In the genomic region with DNA sequence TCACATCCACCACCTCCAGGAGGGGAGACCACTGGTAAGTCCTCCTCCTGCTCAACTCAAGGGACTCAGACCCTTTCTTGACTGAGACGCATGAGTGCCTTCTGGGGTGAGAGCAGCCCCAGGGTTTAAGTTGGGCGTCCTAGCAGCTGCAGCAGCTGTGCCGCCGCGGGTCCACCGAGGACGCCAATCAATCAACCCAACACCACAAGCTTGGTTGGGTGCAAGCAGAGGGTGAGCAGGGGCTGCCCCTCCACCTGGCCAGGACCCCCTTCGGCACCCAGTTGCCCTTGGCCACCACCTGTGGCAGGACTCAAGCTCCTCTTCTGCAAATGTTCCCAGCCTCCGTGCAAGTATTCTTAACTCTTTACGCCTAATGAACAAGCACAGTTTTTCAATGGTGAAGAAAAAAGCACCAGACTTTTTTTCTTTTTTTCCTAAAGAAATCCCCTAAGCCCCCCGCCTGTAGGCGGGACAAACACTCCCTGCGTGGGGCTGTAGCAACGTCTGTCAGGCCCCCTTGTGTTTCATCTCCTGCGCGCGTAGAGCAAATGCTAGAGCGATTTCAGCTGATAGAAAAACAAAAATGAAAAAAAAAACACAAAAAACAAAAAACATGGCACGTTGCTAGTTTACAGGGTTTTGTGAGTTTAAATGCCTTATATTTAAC, we compare ENCODE assay signal across 23 cellular contexts.
"Had no signal": no experiment of that assay in that cellular context is flagged by ENCODE, and none has a peak within 500 bp of the region (broad histone marks: within the 10 kb centered on the region; RNA-seq: fewer than 3 reads in every experiment).

No MANE protein-coding gene starts in this region.

- H3K4me3 ChIP-seq: dorsolateral prefrontal cortex, gastrocnemius medialis, lower lobe of right lung, pancreas, smooth muscle cell, stomach, thyroid gland, vagina had no signal

- H3K36me3 ChIP-seq: gastrocnemius medialis, lower lobe of right lung, neutrophil, pancreas, thyroid gland, vagina had no signal

- H3K27ac ChIP-seq: dorsolateral prefrontal cortex, epithelial cell of prostate, gastrocnemius medialis, lower lobe of right lung, neutrophil, pancreas, stomach, thyroid gland, vagina had no signal

- H3K4me1 ChIP-seq: gastrocnemius medialis, lower lobe of right lung, pancreas, stomach, thyroid gland, vagina had no signal

- ATAC-seq: esophagus mucosa; gastrocnemius medialis; left ventricle myocardium superior; lower lobe of right lung; naive thymus-derived CD8-positive, alpha-beta T cell; pancreas; sciatic nerve; stimulated activated effector memory CD8-positive, alpha-beta T cell treated with anti-CD3 and anti-CD28 coated beads, Interleukin-12 subunit alpha, Interleukin-12 subunit beta, amount 100 ng/mL, for 72 hours had no signal

- DNase-seq: dorsolateral prefrontal cortex; effector CD4-positive, alpha-beta T cell; foreskin fibroblast; gastrocnemius medialis; head of caudate nucleus; left ventricle myocardium superior; lower lobe of right lung; naive thymus-derived CD8-positive, alpha-beta T cell; nephron progenitor cell; stimulated activated CD4-positive, alpha-beta T cell treated with anti-CD3 and anti-CD28 coated beads, Interleukin-2, amount 100 ng/mL, for 24 hours; stimulated activated CD4-positive, alpha-beta T cell treated with anti-CD3 and anti-CD28 coated beads, Interleukin-4, amount 100 ng/mL, for 24 hours; stimulated activated naive CD4-positive, alpha-beta T cell treated with Interleukin-2 at 50 U/mL for 16 hours; stomach; thyroid gland; trophoblast cell had no signal

- H3K9me3 ChIP-seq: gastrocnemius medialis, lower lobe of right lung, neutrophil, pancreas, stomach, thyroid gland, vagina had no signal

- H3K27me3 ChIP-seq: gastrocnemius medialis, thyroid gland, vagina had no signal
